16 cellular contexts compared by ENCODE assay signal in genomic region chr7:27434729-27435400, GRCh38.
DNase-seq lines count a peak whose midpoint lies in the region; ATAC-seq and TF ChIP-seq lines count a peak whose summit lies in the region.
"Had no signal": no experiment of that assay in that cellular context is flagged by ENCODE, and none has a peak within 500 bp of the region (broad histone marks: within the 10 kb centered on the region; RNA-seq: fewer than 3 reads in every experiment).

No MANE protein-coding gene starts in this region.

- TF ChIP-seq CTCF in C4-2B (conservative IDR thresholded peaks at IDR 0.05) (peak; percentile 13), brain microvascular endothelial cell (IDR thresholded peaks at IDR 0.05; ENCODE audit: low read depth, low read length, missing control alignments) (peak; percentile 40), mesothelial cell of epicardium (IDR thresholded peaks at IDR 0.05; ENCODE audit: unreplicated experiment) (no peak)

- no peak overlapping the region for H3K4me3 ChIP-seq in brain microvascular endothelial cell (ENCODE audit: low read depth, low read length)
- H3K4me3 ChIP-seq: heart right ventricle, psoas muscle, testis had no signal

- in situ Hi-C loops in brain microvascular endothelial cell (cut with HindIII; ENCODE audit: low pct_ligation_motif_present, low sequenced_read_pairs): no loop called here

- H3K36me3 Mint-ChIP-seq in mesothelial cell of epicardium: no peaks in the 10 kb centered on the region
- H3K36me3 Mint-ChIP-seq: activated naive CD8-positive, alpha-beta T cell; CD14-positive monocyte had no signal

- no peak overlapping the region for H3K4me3 Mint-ChIP-seq in mesothelial cell of epicardium
- H3K4me3 Mint-ChIP-seq: activated B cell treated with CpG ODN at 0.5 μM for 24 hours; activated naive CD8-positive, alpha-beta T cell; CD14-positive monocyte; central memory CD8-positive, alpha-beta T cell had no signal

- no peak for ATAC-seq in HG03520 (IDR thresholded peaks at IDR 0.05; ENCODE audit: unreplicated experiment)
- ATAC-seq: heart right ventricle had no signal

- H3K27me3 Mint-ChIP-seq in mesothelial cell of epicardium (ENCODE audit: low read depth): no peaks in the 10 kb centered on the region

- no peaks in the 10 kb centered on the region for H3K9me3 Mint-ChIP-seq in mesothelial cell of epicardium
- H3K9me3 Mint-ChIP-seq: activated B cell treated with CpG ODN at 0.5 μM for 24 hours; central memory CD8-positive, alpha-beta T cell had no signal

- DNase-seq in HT1080 (ENCODE audit: low read depth) (peak; percentile 16), brain microvascular endothelial cell (no peak), mesothelial cell of epicardium (ENCODE audit: low spot score in 2 of 2, unreplicated experiment in 2 of 2) (no peak), occipital lobe (lab: John Stamatoyannopoulos, UW) (no peak), SW480 (ENCODE audit: low spot score) (no peak)
- no peak for DNase-seq in activated CD8-positive, alpha-beta memory T cell treated with anti-CD3 and anti-CD28 coated beads, Interleukin-2, amount 50 U/mL, for 4 hours
- DNase-seq: activated B cell treated with CpG ODN at 0.5 μM for 24 hours, heart right ventricle, NCI-H2081, psoas muscle, testis had no signal

- no peak overlapping the region; the same call in 1 of the 2 replicates for H3K27ac ChIP-seq in C4-2B
- H3K27ac ChIP-seq in brain microvascular endothelial cell: no peak overlapping the region
- H3K27ac ChIP-seq: heart right ventricle, psoas muscle, testis had no signal

- H3K4me1 Mint-ChIP-seq in mesothelial cell of epicardium: peaks cover 16% of the 10 kb centered on the region
- H3K4me1 Mint-ChIP-seq: central memory CD8-positive, alpha-beta T cell had no signal

- no peaks in the 10 kb centered on the region for H3K36me3 ChIP-seq in brain microvascular endothelial cell (replicated peaks)
- H3K36me3 ChIP-seq: heart right ventricle had no signal

- no peaks in the 10 kb centered on the region for H3K27me3 ChIP-seq in brain microvascular endothelial cell (replicated peaks)
- H3K27me3 ChIP-seq: testis had no signal

- H3K27ac Mint-ChIP-seq in mesothelial cell of epicardium: peak overlapping the region; percentile 60
- H3K27ac Mint-ChIP-seq: activated B cell treated with CpG ODN at 0.5 μM for 24 hours; activated naive CD8-positive, alpha-beta T cell; CD14-positive monocyte had no signal
